ENCODE assay signal across 15 cellular contexts in genomic region chr3:153287017-153287416, GRCh38.
"Had no signal": no experiment of that assay in that cellular context is flagged by ENCODE, and none has a peak within 500 bp of the region (broad histone marks: within the 10 kb centered on the region; RNA-seq: fewer than 3 reads in every experiment).

No MANE protein-coding gene starts in this region.

- H3K27me3 Mint-ChIP-seq: activated T-cell treated with anti-CD3 and anti-CD28 coated beads, Interleukin-2, amount 50 U/mL, for 24 hours had no signal

- DNase-seq: activated CD4-positive, alpha-beta T cell treated with anti-CD3 and anti-CD28 coated beads, Interleukin-2, amount 50 U/mL, for 1 hour; activated naive CD4-positive, alpha-beta T cell treated with Interleukin-2 at 50 U/mL for 16 hours; activated T-cell treated with anti-CD3 and anti-CD28 coated beads, Interleukin-2, amount 50 U/mL, for 24 hours; colonic mucosa; effector CD8-positive, alpha-beta T cell; glutamatergic neuron; psoas muscle; right lobe of liver; spleen; stimulated activated CD4-positive, alpha-beta T cell treated with anti-CD3 and anti-CD28 coated beads, Interleukin-1b, Interleukin-23, amount 100 ng/mL, for 48 hours; stimulated activated naive CD4-positive, alpha-beta T cell treated with Interleukin-2 at 50 U/mL for 16 hours; T-helper 1 cell had no signal

- ATAC-seq: left lobe of liver, psoas muscle, right lobe of liver had no signal

- H3K9me3 Mint-ChIP-seq: activated T-cell treated with anti-CD3 and anti-CD28 coated beads, Interleukin-2, amount 50 U/mL, for 24 hours; nephron had no signal

- FAIRE-seq: astrocyte had no signal

- H3K27ac Mint-ChIP-seq: activated T-cell treated with anti-CD3 and anti-CD28 coated beads, Interleukin-2, amount 50 U/mL, for 24 hours; nephron had no signal

- H3K4me3 Mint-ChIP-seq: activated T-cell treated with anti-CD3 and anti-CD28 coated beads, Interleukin-2, amount 50 U/mL, for 24 hours; nephron had no signal
